In the genomic region with DNA sequence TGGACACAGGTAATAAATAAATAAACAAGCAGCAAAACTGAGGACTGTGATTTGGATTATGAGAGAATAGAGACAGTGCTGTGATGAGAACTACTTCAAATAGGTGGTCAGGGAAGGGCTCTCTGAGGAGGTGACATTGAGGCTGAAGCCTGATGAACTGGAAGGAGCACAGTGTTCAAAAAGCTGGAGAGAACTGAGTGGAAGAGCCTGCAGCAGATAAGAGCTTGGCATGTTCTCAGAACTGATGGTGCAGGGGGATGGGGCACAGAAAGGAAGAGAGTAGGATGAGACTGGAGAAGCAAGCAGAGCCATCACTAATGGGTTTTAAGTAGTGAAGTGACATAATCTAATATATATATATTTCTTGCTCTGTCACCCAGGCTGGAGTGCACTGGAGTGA, we compare ENCODE assay signal across 1 cellular context.
TF ChIP-seq lines count a peak whose summit lies in the region.

No MANE protein-coding gene starts in this region.

TF ChIP-seq in HepG2, 621 proteins besides CTCF, POLR2A, EP300 and RAD21:
- TF ChIP-seq, protein P1, sequence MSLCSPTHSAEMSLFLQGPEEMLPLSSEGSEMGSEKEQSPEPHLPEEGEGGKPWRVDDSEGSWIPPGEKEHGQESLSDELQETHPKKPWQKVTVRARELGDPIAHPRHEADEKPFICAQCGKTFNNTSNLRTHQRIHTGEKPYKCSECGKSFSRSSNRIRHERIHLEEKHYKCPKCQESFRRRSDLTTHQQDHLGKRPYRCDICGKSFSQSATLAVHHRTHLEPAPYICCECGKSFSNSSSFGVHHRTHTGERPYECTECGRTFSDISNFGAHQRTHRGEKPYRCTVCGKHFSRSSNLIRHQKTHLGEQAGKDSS (CRISPR knock-in tag; IDR thresholded peaks at IDR 0.05; ENCODE audit: borderline replicate concordance, low read depth): no peak
- TF ChIP-seq RBM22 (optimal IDR thresholded peaks at IDR 0.05; ENCODE audit: low read length): peak; percentile 17
TF ChIP-seq in HepG2: peak in this region for 1.
